8 cellular contexts compared by ENCODE assay signal in genomic region chr18:45664824-45665763, GRCh38. TPM values are rescaled to one million over a fixed set of nuclear protein-coding genes. Genes with fewer than 3 reads are reported as not detected.
DNase-seq lines count a peak whose midpoint lies in the region; ATAC-seq and TF ChIP-seq lines count a peak whose summit lies in the region.

No MANE protein-coding gene starts in this region.

- H3K4me2 ChIP-seq in PC-3 (ENCODE audit: low read length): peak overlapping the region; percentile 28; the same call in 1 of the 2 replicates
- H3K4me2 ChIP-seq in fibroblast of lung (ENCODE audit: extremely low read depth, insufficient read depth, low read length): no peak overlapping the region

- peaks cover 10% of the 10 kb centered on the region; the same call in 1 of the 2 replicates for H3K4me1 ChIP-seq in PC-3 (ENCODE audit: insufficient read depth, low read length)
- peaks cover 5% of the 10 kb centered on the region for H3K4me1 ChIP-seq in fibroblast of lung (ENCODE audit: control insufficient read depth, extremely low read depth, insufficient read depth, low read length)
- peaks cover 3 to 46% of the 10 kb centered on the region in 2 donors for H3K4me1 ChIP-seq in thyroid gland

- 15 to 39% methylated on average over 5 to 6 of the region's 6 CpGs for WGBS in thyroid gland, 2 donors

- no peaks in the 10 kb centered on the region for H3K9me3 ChIP-seq in PC-3 (ENCODE audit: low read length)
- H3K9me3 ChIP-seq in fibroblast of lung (ENCODE audit: control insufficient read depth, insufficient read depth, low read depth, low read length): no peaks in the 10 kb centered on the region
- no peaks in the 10 kb centered on the region for H3K9me3 ChIP-seq in thyroid gland

- no peaks in the 10 kb centered on the region for H3K9me3 Mint-ChIP-seq in neural crest cell

- TF ChIP-seq POLR2A in thyroid gland (IDR thresholded peaks at IDR 0.05): no peak

- H4K20me1 ChIP-seq in PC-3 (ENCODE audit: low read length) (no peaks in the 10 kb centered on the region), fibroblast of lung (ENCODE audit: control insufficient read depth, extremely low read depth, insufficient read depth, low read length) (no peaks in the 10 kb centered on the region)

- peak overlapping the region; percentile 76 for H3K27ac Mint-ChIP-seq in neural crest cell (ENCODE audit: unreplicated experiment)

- H3K9me2 ChIP-seq in PC-3 (replicated peaks; ENCODE audit: low read length): no peaks in the 10 kb centered on the region

- peak; percentile 75 for TF ChIP-seq CTCF in PC-3 (conservative IDR thresholded peaks at IDR 0.05; ENCODE audit: low read depth, low read length)
- TF ChIP-seq CTCF in fibroblast of lung (conservative IDR thresholded peaks at IDR 0.05 in 1 of 2, IDR thresholded peaks at IDR 0.05 in 1 of 2; ENCODE audit: low read depth in 1 of 2, low read length in 2 of 2): peak; percentile 96 to 99
- TF ChIP-seq CTCF in neural crest cell (conservative IDR thresholded peaks at IDR 0.05): peak; percentile 91
- TF ChIP-seq CTCF in thyroid gland (IDR thresholded peaks at IDR 0.05): peak; percentile 88 to 98 (median 92)

- DNase-seq in Ammon's horn (ENCODE audit: low spot score) (peak; percentile 82), HT1080 (ENCODE audit: low read depth) (peak; percentile 61), PC-3 (peak; percentile 64), activated T-helper 1 cell treated with Interleukin-2 at 50 U/mL for 16 hours (ENCODE audit: low read depth) (peak; percentile 36), fibroblast of lung (ENCODE audit: low read depth in 2 of 2) (peak; percentile 39 to 72), neural crest cell (ENCODE audit: low read depth, low spot score) (peak; percentile 59), thyroid gland (peak; percentile 75 to 77)

- intact Hi-C loops in PC-3 (cut with micrococcal nuclease) (loop anchor here (1.0 to 2.0 kb wide), 4 partner anchors 38 to 408 kb away; partner anchors contain the start of gene PSTPIP2), thyroid gland (cut with DNase I) (loop anchor here (10.0 kb wide), 1 partner anchor 210 kb away; no protein-coding TSS in a partner anchor)

- no TSS peak for BruUV-seq in PC-3 (replicated peaks; lab: Mats Ljungman, UMichigan)

- H3K27me3 Mint-ChIP-seq in neural crest cell (ENCODE audit: low read depth): no peaks in the 10 kb centered on the region

- no peak overlapping the region for H3K9ac ChIP-seq in PC-3 (ENCODE audit: low read length)
- no peak overlapping the region for H3K9ac ChIP-seq in fibroblast of lung (ENCODE audit: insufficient read depth, low read length)

- H3K36me3 ChIP-seq in PC-3 (ENCODE audit: low read depth, low read length) (no peaks in the 10 kb centered on the region), fibroblast of lung (ENCODE audit: control insufficient read depth, insufficient read depth, low read length) (no peaks in the 10 kb centered on the region), thyroid gland (no peaks in the 10 kb centered on the region)

- no peak overlapping the region for H3K4me3 ChIP-seq in PC-3 (ENCODE audit: low read length)
- H3K4me3 ChIP-seq in fibroblast of lung (replicated peaks in 1 of 4; ENCODE audit: control extremely low read depth in 1 of 4, insufficient read depth in 1 of 4, low read depth in 3 of 4, low read length in 4 of 4): no peak overlapping the region
- H3K4me3 ChIP-seq in thyroid gland (replicated peaks in 1 of 3): no peak overlapping the region

- H3K79me2 ChIP-seq in PC-3 (ENCODE audit: low read length): no peaks in the 10 kb centered on the region
- H3K79me2 ChIP-seq in fibroblast of lung (ENCODE audit: control insufficient read depth, insufficient read depth, low read length): no peaks in the 10 kb centered on the region

- no peak overlapping the region for H3K4me3 Mint-ChIP-seq in neural crest cell

- 0 out of 2 replicates have a peak overlapping the region, but pooled peaks have one; percentile 30 for H2AFZ ChIP-seq in PC-3 (ENCODE audit: low read length)
- H2AFZ ChIP-seq in fibroblast of lung (ENCODE audit: low read length): peak overlapping the region; percentile 89

- peak; percentile 48 for ATAC-seq in GM18907 (IDR thresholded peaks at IDR 0.05; ENCODE audit: unreplicated experiment)
- peak; percentile 76 for ATAC-seq in PC-3

- CTCF ChIA-PET in PC-3 (lab: Charles Lee): interaction anchor here (0.7 to 1.4 kb wide), 3 partner anchors 88 to 245 kb away, joined by 7 to 11 read pairs (median 7); no protein-coding TSS in a partner anchor

- H3F3A ChIP-seq in PC-3 (ENCODE audit: low read length, unreplicated experiment): no peaks in the 10 kb centered on the region

- no peaks in the 10 kb centered on the region for H3K27me3 ChIP-seq in PC-3 (ENCODE audit: low read length)
- no peaks in the 10 kb centered on the region for H3K27me3 ChIP-seq in fibroblast of lung (ENCODE audit: control insufficient read depth, insufficient read depth, low read length)
- no peaks in the 10 kb centered on the region for H3K27me3 ChIP-seq in thyroid gland

- H3K27ac ChIP-seq in PC-3 (ENCODE audit: low read length) (no peak overlapping the region), fibroblast of lung (ENCODE audit: insufficient read depth, low read length) (no peak overlapping the region), thyroid gland (peak overlapping the region in 1 of 3 donors; percentile 29)

- POLR2A ChIA-PET in PC-3 (lab: Charles Lee; ENCODE audit: unreplicated experiment): no interaction called here

- H3K4me1 Mint-ChIP-seq in neural crest cell: peaks cover 7% of the 10 kb centered on the region

- no peaks in the 10 kb centered on the region for H3K36me3 Mint-ChIP-seq in neural crest cell (ENCODE audit: low read depth)

RNA-seq across cellular contexts. Expression of gene SLC14A2, which starts 49.8 kb away (rescaled TPM):
- not detected in 2 replicates for total RNA-seq in HT1080 (2014; rRNA removed; shearing (Covaris generic))
- 0.03 and 0.11 TPM in 2 replicates for polyA plus RNA-seq in HT1080 (2015; cell fraction: cytosol; rRNA removed)
- polyA plus RNA-seq in HT1080 (2015; cell fraction: nucleus; rRNA removed): 0.04 and 0.08 TPM in 2 replicates
- total RNA-seq in PC-3 (2014; rRNA removed) (not detected in 2 replicates), fibroblast of lung (under 0.01 TPM in 1 of 2 replicates, not detected in the other), neural crest cell (not detected in 2 replicates), thyroid gland (1 to 10 TPM in 2 of 4 donors, under 1 TPM in 1, not detected in 1; 0.78 to 2.1 (median 2.1) TPM)
- 0.09 TPM in 1 of 2 replicates, not detected in the other for polyA plus RNA-seq in fibroblast of lung
- polyA plus RNA-seq in fibroblast of lung (2012): 0.07 TPM in 1 of 2 replicates, not detected in the other
- 0.24 TPM in 1 of 2 replicates, not detected in the other for polyA minus RNA-seq in fibroblast of lung (ENCODE audit: low replicate concordance)

RNA-seq across cellular contexts. Expression of gene SLC14A1, which starts 58.9 kb away (rescaled TPM):
- 37.6 and 44.9 TPM in 2 replicates for total RNA-seq in HT1080 (2014; rRNA removed; shearing (Covaris generic))
- polyA plus RNA-seq in HT1080 (2015; cell fraction: cytosol; rRNA removed): 45.7 and 52.5 TPM in 2 replicates
- 54.0 and 56.2 TPM in 2 replicates for polyA plus RNA-seq in HT1080 (2015; cell fraction: nucleus; rRNA removed)
- total RNA-seq in PC-3 (2014; rRNA removed) (2.3 and 6.9 TPM in 2 replicates), fibroblast of lung (2.3 and 31.0 TPM in 2 replicates), neural crest cell (not detected in 2 replicates), thyroid gland (10 to 100 TPM in 3 of 4 donors, 1 to 10 TPM in 1; 6.2 to 22.9 (median 15.7) TPM)
- polyA plus RNA-seq in fibroblast of lung: 8.0 and 56.5 TPM in 2 replicates
- polyA plus RNA-seq in fibroblast of lung (2012): 4.2 and 39.4 TPM in 2 replicates
- polyA minus RNA-seq in fibroblast of lung (ENCODE audit: low replicate concordance): 27.4 and 100 TPM in 2 replicates
